Comparison of ENCODE assay signal across 23 cellular contexts in the genomic region with DNA sequence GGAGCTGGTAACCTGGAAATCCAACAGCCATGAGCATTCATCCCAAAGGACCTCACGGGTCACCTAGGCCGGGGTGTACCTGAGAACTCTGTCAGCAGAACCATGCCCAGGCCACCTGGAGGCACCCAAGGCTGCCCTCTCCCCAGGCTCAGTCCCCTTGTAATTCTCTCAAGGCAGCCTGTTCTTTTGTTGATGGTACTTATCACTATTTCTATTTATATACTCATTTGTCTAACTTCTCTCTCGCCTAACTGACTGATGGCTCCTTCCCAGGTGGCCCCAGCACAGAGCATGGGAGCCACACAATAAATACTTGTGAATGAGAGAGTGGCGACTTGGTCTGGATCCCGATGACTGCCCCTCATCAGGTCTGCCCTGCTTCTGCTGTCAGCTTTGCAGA. TPM values are rescaled to one million over a fixed set of nuclear protein-coding genes. Genes with fewer than 3 reads are reported as not detected.
DNase-seq lines count a peak whose midpoint lies in the region; ATAC-seq and TF ChIP-seq lines count a peak whose summit lies in the region.
"Had no signal": no experiment of that assay in that cellular context is flagged by ENCODE, and none has a peak within 500 bp of the region (broad histone marks: within the 10 kb centered on the region; RNA-seq: fewer than 3 reads in every experiment).

No MANE protein-coding gene starts in this region.

- DNase-seq in OCI-LY7 (ENCODE audit: low spot score) (peak; percentile 18), left cardiac atrium (no peak), neural crest cell (ENCODE audit: low read depth, low spot score) (no peak), NCI-H526 (lab: John Stamatoyannopoulos, UW) (no peak), ureter (ENCODE audit: low spot score) (no peak), osteoblast (ENCODE audit: insufficient read length, low spot score, missing footprints) (no peak)
- DNase-seq: AML-193; Calu3; CD8-positive, alpha-beta memory T cell; DMS153; HCEC 1CT; IMR-90; NCI-H1417 treated with DMSO at 0.1 percent for 48 hours; NCI-H187; NCI-H774; Peyer's patch had no signal

- H3K4me1 Mint-ChIP-seq in neural crest cell, result no peaks in the 10 kb centered on the region

- H4K20me1 ChIP-seq in BLaER1 (no peaks in the 10 kb centered on the region; the same call in 1 of the 2 replicates), OCI-LY7 (ENCODE audit: insufficient read depth, low read length) (no peaks in the 10 kb centered on the region), osteoblast (ENCODE audit: insufficient read depth, low read length) (peaks cover 3% of the 10 kb centered on the region)

- no peaks in the 10 kb centered on the region for H3K9me3 Mint-ChIP-seq in neural crest cell
- H3K9me3 Mint-ChIP-seq: CD8-positive, alpha-beta memory T cell had no signal

- H3K27ac ChIP-seq in BLaER1 (no peak overlapping the region), OCI-LY7 (ENCODE audit: low read depth, low read length, poor library complexity, severe bottlenecking) (no peak overlapping the region), osteoblast (ENCODE audit: low read depth, low read length) (no peak overlapping the region)
- H3K27ac ChIP-seq: C4-2B, Peyer's patch, SJSA1 had no signal

- peaks cover 4% of the 10 kb centered on the region for H3K36me3 Mint-ChIP-seq in neural crest cell (ENCODE audit: low read depth)

- ATAC-seq in left cardiac atrium, result peak; percentile 37 to 55

- H3K4me3 ChIP-seq in BLaER1, result no peak overlapping the region
- no peak overlapping the region for H3K4me3 ChIP-seq in OCI-LY7 (ENCODE audit: low read depth, low read length, poor library complexity, severe bottlenecking)
- no peak overlapping the region for H3K4me3 ChIP-seq in osteoblast (ENCODE audit: insufficient read depth, low read length)
- H3K4me3 ChIP-seq: Peyer's patch, SJSA1 had no signal

- H3K9me3 ChIP-seq in BLaER1, result no peaks in the 10 kb centered on the region
- no peaks in the 10 kb centered on the region for H3K9me3 ChIP-seq in OCI-LY7 (ENCODE audit: low read length)
- H3K9me3 ChIP-seq in osteoblast (ENCODE audit: low read depth, low read length), result no peaks in the 10 kb centered on the region
- H3K9me3 ChIP-seq: Peyer's patch, SJSA1 had no signal

- H3K79me2 ChIP-seq in OCI-LY7 (ENCODE audit: insufficient read depth, low read depth, low read length), result no peaks in the 10 kb centered on the region
- H3K79me2 ChIP-seq in osteoblast (ENCODE audit: insufficient read depth, low read length), result no peaks in the 10 kb centered on the region

- peak overlapping the region; percentile 19 for H3K27ac Mint-ChIP-seq in neural crest cell (ENCODE audit: unreplicated experiment)
- H3K27ac Mint-ChIP-seq: CD8-positive, alpha-beta memory T cell had no signal

- H2AFZ ChIP-seq in OCI-LY7 (ENCODE audit: low read length) (no peak overlapping the region), osteoblast (ENCODE audit: low read length) (no peak overlapping the region)

- H3K27me3 ChIP-seq in BLaER1 (no peaks in the 10 kb centered on the region), osteoblast (ENCODE audit: insufficient read depth, low read length) (no peaks in the 10 kb centered on the region)
- H3K27me3 ChIP-seq: Peyer's patch, SJSA1 had no signal

- no peak overlapping the region for H3K4me3 Mint-ChIP-seq in neural crest cell
- H3K4me3 Mint-ChIP-seq: CD8-positive, alpha-beta memory T cell had no signal

- POLR2A ChIA-PET in OCI-LY7 (lab: Charles Lee), result no interaction called here

- H3K4me1 ChIP-seq in BLaER1 (peaks cover 37% of the 10 kb centered on the region), OCI-LY7 (ENCODE audit: insufficient read depth, low read length, poor library complexity, severe bottlenecking) (peaks cover 29% of the 10 kb centered on the region), osteoblast (ENCODE audit: insufficient read depth, low read length) (peaks cover 6% of the 10 kb centered on the region)
- H3K4me1 ChIP-seq: Peyer's patch had no signal

- no peaks in the 10 kb centered on the region for H3K27me3 Mint-ChIP-seq in neural crest cell (ENCODE audit: low read depth)
- H3K27me3 Mint-ChIP-seq: CD8-positive, alpha-beta memory T cell had no signal

- H3K9ac ChIP-seq in BLaER1, result no peak overlapping the region

- intact Hi-C loops in OCI-LY7 (cut with micrococcal nuclease; ENCODE audit: unreplicated experiment), result no loop called here
- intact Hi-C loops in left cardiac atrium (cut with DNase I), result loop anchor here in 1 of 2 donors (10.0 kb wide), 1 partner anchor 182 kb away; no protein-coding TSS in a partner anchor

- H3K4me2 ChIP-seq in BLaER1 (peak overlapping the region; percentile 11; the same call in 1 of the 2 replicates), OCI-LY7 (ENCODE audit: low read length) (peak overlapping the region; percentile 26; the same call in 1 of the 2 replicates), osteoblast (ENCODE audit: insufficient read depth, low read length) (no peak overlapping the region)

- no peaks in the 10 kb centered on the region for H3K9me2 ChIP-seq in OCI-LY7 (ENCODE audit: insufficient read depth, low read length)

- no peak for TF ChIP-seq CTCF in OCI-LY7 (conservative IDR thresholded peaks at IDR 0.05; ENCODE audit: low read length)
- no peak for TF ChIP-seq CTCF in neural crest cell (conservative IDR thresholded peaks at IDR 0.05)
- TF ChIP-seq CTCF in osteoblast (IDR thresholded peaks at IDR 0.05; ENCODE audit: extremely low read depth, low read depth, low read length), result no peak

- CTCF ChIA-PET in OCI-LY7 (lab: Charles Lee; ENCODE audit: unreplicated experiment), result no interaction called here

- no TSS peak for BruUV-seq in OCI-LY7 (replicated peaks; lab: Mats Ljungman, UMichigan)

- H3K36me3 ChIP-seq in BLaER1 (peaks cover 49% of the 10 kb centered on the region), OCI-LY7 (ENCODE audit: insufficient read depth, low read length) (0 out of 2 replicates have a peak, but pooled peaks cover 3% of the 10 kb centered on the region), osteoblast (ENCODE audit: insufficient read depth, low read length) (peaks cover 3% of the 10 kb centered on the region)
- H3K36me3 ChIP-seq: SJSA1 had no signal

RNA-seq across cellular contexts. Expression of a gene that starts 16.7 kb away (rescaled TPM):
- total RNA-seq in OCI-LY7 (2014; rRNA removed; shearing (Covaris generic)), result 14.5 and 20.8 TPM in 2 replicates
- total RNA-seq in OCI-LY7 (2022) (17.3 and 17.6 TPM in 2 replicates), left cardiac atrium (1 to 10 TPM; 8.5 to 9.8 TPM), neural crest cell (13.2 and 13.8 TPM in 2 replicates), ureter (16.8 TPM), osteoblast (10.0 and 10.9 TPM in 2 replicates)

RNA-seq across cellular contexts. Expression of a gene that starts 19.4 kb away (rescaled TPM):
- total RNA-seq in OCI-LY7 (2014; rRNA removed; shearing (Covaris generic)), result 5.8 and 9.1 TPM in 2 replicates
- total RNA-seq in OCI-LY7 (2022) (15.0 and 16.8 TPM in 2 replicates), left cardiac atrium (10 to 100 TPM; 17.1 to 17.7 TPM), neural crest cell (21.5 and 23.6 TPM in 2 replicates), ureter (43.8 TPM), osteoblast (19.2 and 22.4 TPM in 2 replicates)

RNA-seq across cellular contexts. Expression of a gene that starts 31.4 kb away (rescaled TPM):
- total RNA-seq in OCI-LY7 (2014; rRNA removed; shearing (Covaris generic)), result not detected in 2 replicates
- total RNA-seq in OCI-LY7 (2022) (not detected in 2 replicates), left cardiac atrium (not detected), neural crest cell (not detected in 2 replicates), ureter (not detected), osteoblast (0.36 TPM in 1 of 2 replicates, not detected in the other)
- total RNA-seq: A172; Calu3; CD8-positive, alpha-beta memory T cell; G401; IMR-90; M059J; NCI-H460; Peyer's patch; SJSA1 had no signal

RNA-seq across cellular contexts. Expression of a gene that starts 50.7 kb away (rescaled TPM):
- total RNA-seq in OCI-LY7 (2014; rRNA removed; shearing (Covaris generic)), result not detected in 2 replicates
- total RNA-seq in OCI-LY7 (2022) (not detected in 2 replicates), left cardiac atrium (not detected), neural crest cell (not detected in 2 replicates), ureter (0.44 TPM), osteoblast (not detected in 2 replicates)
- total RNA-seq: A172; Calu3; CD8-positive, alpha-beta memory T cell; G401; IMR-90; M059J; NCI-H460; Peyer's patch; SJSA1 had no signal
